13 cellular contexts compared by ENCODE assay signal in genomic region chr10:43263551-43264323, GRCh38. TPM values are rescaled to one million over a fixed set of nuclear protein-coding genes. Genes with fewer than 3 reads are reported as not detected.
DNase-seq lines count a peak whose midpoint lies in the region; ATAC-seq and TF ChIP-seq lines count a peak whose summit lies in the region.
"Had no signal": no experiment of that assay in that cellular context is flagged by ENCODE, and none has a peak within 500 bp of the region (broad histone marks: within the 10 kb centered on the region; RNA-seq: fewer than 3 reads in every experiment).

No MANE protein-coding gene starts in this region.

- H3K4me1 Mint-ChIP-seq in activated CD4-positive, alpha-beta memory T cell treated with anti-CD3 and anti-CD28 coated beads, Interleukin-2, amount 10 ng/mL, durations not matched to agents 7 days and 5 days, result peaks cover 6% of the 10 kb centered on the region
- peaks cover 6% of the 10 kb centered on the region for H3K4me1 Mint-ChIP-seq in activated CD4-positive, alpha-beta memory T cell treated with anti-CD3 and anti-CD28 coated beads for 36 hours (ENCODE audit: low read depth)
- peaks cover 14% of the 10 kb centered on the region for H3K4me1 Mint-ChIP-seq in stimulated activated memory B cell treated with anti-CD40 and anti-IgM and Interleukin-4, amounts not matched to agents 10 μg/mL and 1 μg/mL and 100 μg/mL, for 72 hours

- WGBS in esophagus muscularis mucosa, result 60% methylated on average over 6 of the region's 20 CpGs

- H3K27me3 Mint-ChIP-seq in activated CD4-positive, alpha-beta memory T cell treated with anti-CD3 and anti-CD28 coated beads, Interleukin-2, amount 10 ng/mL, durations not matched to agents 7 days and 5 days, result peaks cover 31% of the 10 kb centered on the region
- H3K27me3 Mint-ChIP-seq in activated CD4-positive, alpha-beta memory T cell treated with anti-CD3 and anti-CD28 coated beads for 36 hours, result peaks cover 25% of the 10 kb centered on the region
- peaks cover 77% of the 10 kb centered on the region for H3K27me3 Mint-ChIP-seq in stimulated activated memory B cell treated with anti-CD40 and anti-IgM and Interleukin-4, amounts not matched to agents 10 μg/mL and 1 μg/mL and 100 μg/mL, for 72 hours

- H3K27ac ChIP-seq in PC-9 (no peak overlapping the region), esophagus muscularis mucosa (replicated peaks in 1 of 4) (no peak overlapping the region)
- H3K27ac ChIP-seq: gastrocnemius medialis had no signal

- POLR2A ChIA-PET in activated CD4-positive, alpha-beta memory T cell treated with anti-CD3 and anti-CD28 coated beads, Interleukin-2, amount 10 ng/mL, durations not matched to agents 7 days and 5 days (lab: Charles Lee), result no interaction called here
- POLR2A ChIA-PET in activated CD4-positive, alpha-beta memory T cell treated with anti-CD3 and anti-CD28 coated beads for 36 hours (lab: Charles Lee), result no interaction called here
- POLR2A ChIA-PET in PC-9 (lab: Charles Lee; ENCODE audit: unreplicated experiment), result no interaction called here

- no peak overlapping the region for H3K27ac Mint-ChIP-seq in activated CD4-positive, alpha-beta memory T cell treated with anti-CD3 and anti-CD28 coated beads, Interleukin-2, amount 10 ng/mL, durations not matched to agents 7 days and 5 days
- H3K27ac Mint-ChIP-seq in activated CD4-positive, alpha-beta memory T cell treated with anti-CD3 and anti-CD28 coated beads for 36 hours, result no peak overlapping the region
- no peak overlapping the region for H3K27ac Mint-ChIP-seq in stimulated activated memory B cell treated with anti-CD40 and anti-IgM and Interleukin-4, amounts not matched to agents 10 μg/mL and 1 μg/mL and 100 μg/mL, for 72 hours
- H3K27ac Mint-ChIP-seq: memory B cell had no signal

- H3K9me3 Mint-ChIP-seq in activated CD4-positive, alpha-beta memory T cell treated with anti-CD3 and anti-CD28 coated beads, Interleukin-2, amount 10 ng/mL, durations not matched to agents 7 days and 5 days, result no peaks in the 10 kb centered on the region
- H3K9me3 Mint-ChIP-seq in activated CD4-positive, alpha-beta memory T cell treated with anti-CD3 and anti-CD28 coated beads for 36 hours, result no peaks in the 10 kb centered on the region
- no peaks in the 10 kb centered on the region for H3K9me3 Mint-ChIP-seq in stimulated activated memory B cell treated with anti-CD40 and anti-IgM and Interleukin-4, amounts not matched to agents 10 μg/mL and 1 μg/mL and 100 μg/mL, for 72 hours
- H3K9me3 Mint-ChIP-seq: memory B cell had no signal

- H3K4me3 ChIP-seq in PC-9, result no peak overlapping the region
- no peak overlapping the region for H3K4me3 ChIP-seq in esophagus muscularis mucosa
- H3K4me3 ChIP-seq: gastrocnemius medialis had no signal

- ATAC-seq in stimulated activated memory B cell treated with anti-CD40 and anti-IgM and Interleukin-4, amounts not matched to agents 10 μg/mL and 1 μg/mL and 100 μg/mL, for 72 hours, result peak; percentile 18
- ATAC-seq in GM19455 (IDR thresholded peaks at IDR 0.05; ENCODE audit: unreplicated experiment) (no peak), HG02840 (IDR thresholded peaks at IDR 0.05; ENCODE audit: low FRiP score, unreplicated experiment) (no peak)
- ATAC-seq: activated CD4-positive, CD25-positive, alpha-beta regulatory T cell treated with anti-CD3 and anti-CD28 coated beads, Interleukin-2, amount 50 U/mL, for 24 hours; gastrocnemius medialis had no signal

- TF ChIP-seq POLR2A in esophagus muscularis mucosa (IDR thresholded peaks at IDR 0.05; ENCODE audit: low read depth), result no peak

- no peaks in the 10 kb centered on the region for H3K9me3 ChIP-seq in PC-9 (ENCODE audit: insufficient read depth, low read depth)
- no peaks in the 10 kb centered on the region for H3K9me3 ChIP-seq in esophagus muscularis mucosa
- H3K9me3 ChIP-seq: BE2C, gastrocnemius medialis had no signal

- DNase-seq in activated CD4-positive, alpha-beta memory T cell treated with anti-CD3 and anti-CD28 coated beads, Interleukin-2, amount 10 ng/mL, durations not matched to agents 7 days and 5 days, result peak; percentile 17
- no peak for DNase-seq in activated CD4-positive, alpha-beta memory T cell treated with anti-CD3 and anti-CD28 coated beads for 36 hours
- DNase-seq in PC-9 (peak in 1 of 2 experiments; percentile 29), esophagus muscularis mucosa (ENCODE audit: extremely low spot score) (peak; percentile 91), OCI-M2 (lab: John Stamatoyannopoulos, UW; ENCODE audit: unreplicated experiment) (no peak)
- DNase-seq: BE2C, gastrocnemius medialis, small intestine had no signal

- intact Hi-C loops in activated CD4-positive, alpha-beta memory T cell treated with anti-CD3 and anti-CD28 coated beads for 36 hours (cut with micrococcal nuclease), result no loop called here
- intact Hi-C loops in PC-9 (cut with micrococcal nuclease; ENCODE audit: unreplicated experiment) (no loop called here), esophagus muscularis mucosa (cut with DNase I) (no loop called here)

- CTCF ChIA-PET in activated CD4-positive, alpha-beta memory T cell treated with anti-CD3 and anti-CD28 coated beads, Interleukin-2, amount 10 ng/mL, durations not matched to agents 7 days and 5 days (lab: Charles Lee), result interaction anchor here (1.0 to 1.6 kb wide), 4 partner anchors 9 to 85 kb away, joined by 4 read pairs; no protein-coding TSS in a partner anchor
- CTCF ChIA-PET in activated CD4-positive, alpha-beta memory T cell treated with anti-CD3 and anti-CD28 coated beads for 36 hours (lab: Charles Lee), result interaction anchor here (0.9 to 1.7 kb wide), 3 partner anchors 8 to 85 kb away, joined by 4 to 7 read pairs (median 5); no protein-coding TSS in a partner anchor
- CTCF ChIA-PET in PC-9 (lab: Charles Lee), result no interaction called here

- H3K4me3 Mint-ChIP-seq in activated CD4-positive, alpha-beta memory T cell treated with anti-CD3 and anti-CD28 coated beads, Interleukin-2, amount 10 ng/mL, durations not matched to agents 7 days and 5 days, result no peak overlapping the region
- no peak overlapping the region for H3K4me3 Mint-ChIP-seq in activated CD4-positive, alpha-beta memory T cell treated with anti-CD3 and anti-CD28 coated beads for 36 hours
- H3K4me3 Mint-ChIP-seq in stimulated activated memory B cell treated with anti-CD40 and anti-IgM and Interleukin-4, amounts not matched to agents 10 μg/mL and 1 μg/mL and 100 μg/mL, for 72 hours, result no peak overlapping the region
- H3K4me3 Mint-ChIP-seq: memory B cell had no signal

- no peaks in the 10 kb centered on the region for H3K4me1 ChIP-seq in PC-9 (replicated peaks; ENCODE audit: insufficient read depth)
- H3K4me1 ChIP-seq in esophagus muscularis mucosa, result peaks cover 0 to 33% (median 16%) of the 10 kb centered on the region in 4 donors
- H3K4me1 ChIP-seq: BE2C, gastrocnemius medialis had no signal

- H3K9me2 ChIP-seq in PC-9 (ENCODE audit: insufficient read depth), result no peaks in the 10 kb centered on the region

- no peaks in the 10 kb centered on the region for H3K36me3 Mint-ChIP-seq in activated CD4-positive, alpha-beta memory T cell treated with anti-CD3 and anti-CD28 coated beads, Interleukin-2, amount 10 ng/mL, durations not matched to agents 7 days and 5 days (ENCODE audit: low read depth)
- H3K36me3 Mint-ChIP-seq in activated CD4-positive, alpha-beta memory T cell treated with anti-CD3 and anti-CD28 coated beads for 36 hours, result no peaks in the 10 kb centered on the region
- H3K36me3 Mint-ChIP-seq in stimulated activated memory B cell treated with anti-CD40 and anti-IgM and Interleukin-4, amounts not matched to agents 10 μg/mL and 1 μg/mL and 100 μg/mL, for 72 hours, result no peaks in the 10 kb centered on the region
- H3K36me3 Mint-ChIP-seq: memory B cell had no signal

- no TSS peak for BruUV-seq in PC-9 (replicated peaks; lab: Mats Ljungman, UMichigan)

- no peaks in the 10 kb centered on the region for H3K36me3 ChIP-seq in PC-9 (ENCODE audit: low read depth)
- H3K36me3 ChIP-seq in esophagus muscularis mucosa, result no peaks in the 10 kb centered on the region
- H3K36me3 ChIP-seq: BE2C, gastrocnemius medialis had no signal

- H2AFZ ChIP-seq in PC-9, result no peak overlapping the region

- TF ChIP-seq CTCF in PC-9 (conservative IDR thresholded peaks at IDR 0.05) (peak; percentile 46), esophagus muscularis mucosa (IDR thresholded peaks at IDR 0.05) (no peak)

- H4K20me1 ChIP-seq in PC-9 (ENCODE audit: insufficient read depth), result no peaks in the 10 kb centered on the region

- no peaks in the 10 kb centered on the region for H3F3A ChIP-seq in PC-9 (ENCODE audit: insufficient read depth, low read depth)

- no peak for TF ChIP-seq EP300 in esophagus muscularis mucosa (IDR thresholded peaks at IDR 0.05)

- no peak overlapping the region for H3K4me2 ChIP-seq in PC-9

- peaks cover 54% of the 10 kb centered on the region for H3K27me3 ChIP-seq in PC-9 (ENCODE audit: insufficient read depth, low read depth)
- peaks cover 0 to 75% (median 24%) of the 10 kb centered on the region in 4 donors for H3K27me3 ChIP-seq in esophagus muscularis mucosa

- H3K79me2 ChIP-seq in PC-9 (ENCODE audit: low read depth), result no peaks in the 10 kb centered on the region

RNA-seq across cellular contexts. Expression of gene RASGEF1A, which starts 3.1 kb away (rescaled TPM):
- 1 to 10 TPM; 4.4 to 6.6 TPM for total RNA-seq in activated CD4-positive, alpha-beta memory T cell treated with anti-CD3 and anti-CD28 coated beads, Interleukin-2, amount 10 ng/mL, durations not matched to agents 7 days and 5 days
- total RNA-seq in activated CD4-positive, alpha-beta memory T cell treated with anti-CD3 and anti-CD28 coated beads for 36 hours, result 1 to 10 TPM; 1.2 to 1.9 TPM
- total RNA-seq in PC-9 (2021), result 15.4 and 23.9 TPM in 2 replicates
- total RNA-seq in esophagus muscularis mucosa, result 1 to 10 TPM in 2 of 4 donors, under 1 TPM in 2; 0.42 to 7.1 (median 1.0) TPM

Comparison
In these comparisons a context has a peak if more than half of its experiments do, and no peak if none do; other contexts are left out.
1. DNase-seq: peak in activated CD4-positive, alpha-beta memory T cell treated with anti-CD3 and anti-CD28 coated beads, Interleukin-2, amount 10 ng/mL, durations not matched to agents 7 days and 5 days (single experiment) and esophagus muscularis mucosa (single experiment); none in activated CD4-positive, alpha-beta memory T cell treated with anti-CD3 and anti-CD28 coated beads for 36 hours (single experiment) and OCI-M2 (single experiment).